ENCODE assay signal across 17 cellular contexts in the genomic region with DNA sequence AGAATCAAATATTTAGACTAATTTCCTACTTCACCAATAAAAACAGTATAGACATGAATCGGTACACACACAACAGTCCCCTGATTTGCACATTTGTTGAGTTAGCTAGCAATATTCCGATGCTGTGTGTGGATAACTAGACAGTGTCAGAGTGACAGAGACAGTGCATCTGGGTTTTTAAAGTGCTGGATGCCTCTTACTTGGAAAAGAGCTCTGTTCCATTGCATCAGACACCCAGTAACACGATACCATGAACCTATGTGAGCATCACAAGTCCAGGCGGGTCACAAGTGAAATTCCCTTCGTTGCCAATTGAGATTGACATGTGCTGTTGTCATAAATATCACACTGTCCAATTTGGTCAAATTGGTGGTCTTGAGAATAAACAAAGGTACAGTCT.
DNase-seq lines count a peak whose midpoint lies in the region; ATAC-seq and TF ChIP-seq lines count a peak whose summit lies in the region.
"Had no signal": no experiment of that assay in that cellular context is flagged by ENCODE, and none has a peak within 500 bp of the region (broad histone marks: within the 10 kb centered on the region; RNA-seq: fewer than 3 reads in every experiment).

No MANE protein-coding gene starts in this region.

- no peak for TF ChIP-seq POLR2A in testis (IDR thresholded peaks at IDR 0.05)

- H3K9me3 ChIP-seq in testis = no peaks in the 10 kb centered on the region
- H3K9me3 ChIP-seq: Caco-2 had no signal

- H3K36me3 Mint-ChIP-seq in WTC11 = 0 out of 2 replicates have a peak, but pooled peaks cover 2% of the 10 kb centered on the region
- no peaks in the 10 kb centered on the region for H3K36me3 Mint-ChIP-seq in effector memory CD8-positive, alpha-beta T cell (ENCODE audit: insufficient read depth)
- H3K36me3 Mint-ChIP-seq: IgD-negative memory B cell had no signal

- no peaks in the 10 kb centered on the region for H3K4me1 ChIP-seq in testis
- H3K4me1 ChIP-seq: Caco-2 had no signal

- TF ChIP-seq CTCF in WTC11 (IDR thresholded peaks at IDR 0.05) (no peak), testis (IDR thresholded peaks at IDR 0.05) (no peak)

- H3K27me3 ChIP-seq in testis = no peaks in the 10 kb centered on the region

- no peak overlapping the region for H3K4me3 ChIP-seq in testis

- H3K27ac ChIP-seq in testis = no peak overlapping the region

- WGBS in testis, 2 donors = 70 to 76% methylated on average over 5 of the region's 5 CpGs

- H3K4me1 Mint-ChIP-seq in WTC11 = peaks cover 35% of the 10 kb centered on the region
- H3K4me1 Mint-ChIP-seq in effector memory CD8-positive, alpha-beta T cell (ENCODE audit: low read depth in 2 of 2) = no peaks in the 10 kb centered on the region
- H3K4me1 Mint-ChIP-seq: activated CD4-positive, alpha-beta T cell treated with anti-CD3 and anti-CD28 coated beads, Interleukin-2, amount 10 ng/mL, durations not matched to agents 24 days and 14 days; IgD-negative memory B cell had no signal

- H3K27ac Mint-ChIP-seq in WTC11 = peak overlapping the region; percentile 11; the same call in 1 of the 2 replicates
- no peak overlapping the region for H3K27ac Mint-ChIP-seq in effector memory CD8-positive, alpha-beta T cell
- H3K27ac Mint-ChIP-seq: activated CD4-positive, alpha-beta T cell treated with anti-CD3 and anti-CD28 coated beads, Interleukin-2, amount 10 ng/mL, durations not matched to agents 24 days and 14 days; IgD-negative memory B cell had no signal

- no peaks in the 10 kb centered on the region for H3K27me3 Mint-ChIP-seq in WTC11 (ENCODE audit: low read depth)
- H3K27me3 Mint-ChIP-seq in effector memory CD8-positive, alpha-beta T cell = no peaks in the 10 kb centered on the region
- H3K27me3 Mint-ChIP-seq: activated CD4-positive, alpha-beta T cell treated with anti-CD3 and anti-CD28 coated beads, Interleukin-2, amount 10 ng/mL, durations not matched to agents 24 days and 14 days; IgD-negative memory B cell had no signal

- H3K4me3 Mint-ChIP-seq in WTC11 = no peak overlapping the region
- H3K4me3 Mint-ChIP-seq in effector memory CD8-positive, alpha-beta T cell = no peak overlapping the region
- H3K4me3 Mint-ChIP-seq: activated CD4-positive, alpha-beta T cell treated with anti-CD3 and anti-CD28 coated beads, Interleukin-2, amount 10 ng/mL, durations not matched to agents 24 days and 14 days; IgD-negative memory B cell had no signal

- no peaks in the 10 kb centered on the region for H3K36me3 ChIP-seq in testis (ENCODE audit: low read depth, missing control alignments)

- intact Hi-C loops in testis (cut with DNase I; ENCODE audit: low total_unique reads) = no loop called here

- peak; percentile 4 for DNase-seq in HCEC 1CT
- DNase-seq in NCI-H2107 treated with DMSO at 0.1 percent for 48 hours (lab: John Stamatoyannopoulos, UW; ENCODE audit: unreplicated experiment) = peak; percentile 80
- no peak for DNase-seq in WTC11 (ENCODE audit: low spot score)
- DNase-seq in medulla oblongata (ENCODE audit: extremely low spot score) = peak; percentile 17
- no peak for DNase-seq in testis
- DNase-seq in effector memory CD8-positive, alpha-beta T cell = no peak
- DNase-seq in KG1 (lab: John Stamatoyannopoulos, UW) = no peak
- DNase-seq: activated CD4-positive, alpha-beta T cell treated with anti-CD3 and anti-CD28 coated beads, Interleukin-2, amount 10 ng/mL, durations not matched to agents 24 days and 14 days; activated naive CD4-positive, alpha-beta T cell treated with Interleukin-2 at 50 U/mL for 16 hours; Caco-2; dermis blood vessel endothelial cell; GF-D8; posterior cingulate gyrus had no signal

- CTCF ChIA-PET in WTC11 (lab: Charles Lee) = no interaction called here

- ATAC-seq in WTC11 = peak; percentile 53; the same call in 1 of the 2 replicates
- ATAC-seq in HG03457 (IDR thresholded peaks at IDR 0.05; ENCODE audit: unreplicated experiment) = no peak
- ATAC-seq in effector memory CD8-positive, alpha-beta T cell (replicated peaks) = no peak
- ATAC-seq: esophagus mucosa, left lobe of liver had no signal

- peaks cover 7% of the 10 kb centered on the region for H3K9me3 Mint-ChIP-seq in WTC11
- peaks cover 11 to 21% of the 10 kb centered on the region in 2 donors for H3K9me3 Mint-ChIP-seq in effector memory CD8-positive, alpha-beta T cell
- H3K9me3 Mint-ChIP-seq: activated CD4-positive, alpha-beta T cell treated with anti-CD3 and anti-CD28 coated beads, Interleukin-2, amount 10 ng/mL, durations not matched to agents 24 days and 14 days had no signal

- POLR2A ChIA-PET in WTC11 (lab: Charles Lee) = no interaction called here

TF ChIP-seq in WTC11, 78 proteins besides CTCF, POLR2A, EP300 and RAD21:
- TF ChIP-seq GRHL2 (CRISPR knock-in tag; IDR thresholded peaks at IDR 0.05; ENCODE audit: insufficient replicate concordance, severe bottlenecking) (no peak), ERG (CRISPR knock-in tag; IDR thresholded peaks at IDR 0.05) (no peak), PRRX2 (CRISPR knock-in tag; IDR thresholded peaks at IDR 0.05) (no peak), ZNF416 (CRISPR knock-in tag; IDR thresholded peaks at IDR 0.05) (no peak), CREB1 (CRISPR knock-in tag; IDR thresholded peaks at IDR 0.05) (no peak), E2F4 (CRISPR knock-in tag; IDR thresholded peaks at IDR 0.05; ENCODE audit: borderline replicate concordance, low read depth) (no peak), NR2C2 (CRISPR knock-in tag; IDR thresholded peaks at IDR 0.05) (no peak), JUN (CRISPR knock-in tag; IDR thresholded peaks at IDR 0.05) (no peak), ESRRA (CRISPR knock-in tag; IDR thresholded peaks at IDR 0.05; ENCODE audit: borderline replicate concordance) (no peak), NR1H2 (CRISPR knock-in tag; IDR thresholded peaks at IDR 0.05) (no peak), EMX1 (CRISPR knock-in tag; IDR thresholded peaks at IDR 0.05) (no peak)
- TF ChIP-seq, protein P1, sequence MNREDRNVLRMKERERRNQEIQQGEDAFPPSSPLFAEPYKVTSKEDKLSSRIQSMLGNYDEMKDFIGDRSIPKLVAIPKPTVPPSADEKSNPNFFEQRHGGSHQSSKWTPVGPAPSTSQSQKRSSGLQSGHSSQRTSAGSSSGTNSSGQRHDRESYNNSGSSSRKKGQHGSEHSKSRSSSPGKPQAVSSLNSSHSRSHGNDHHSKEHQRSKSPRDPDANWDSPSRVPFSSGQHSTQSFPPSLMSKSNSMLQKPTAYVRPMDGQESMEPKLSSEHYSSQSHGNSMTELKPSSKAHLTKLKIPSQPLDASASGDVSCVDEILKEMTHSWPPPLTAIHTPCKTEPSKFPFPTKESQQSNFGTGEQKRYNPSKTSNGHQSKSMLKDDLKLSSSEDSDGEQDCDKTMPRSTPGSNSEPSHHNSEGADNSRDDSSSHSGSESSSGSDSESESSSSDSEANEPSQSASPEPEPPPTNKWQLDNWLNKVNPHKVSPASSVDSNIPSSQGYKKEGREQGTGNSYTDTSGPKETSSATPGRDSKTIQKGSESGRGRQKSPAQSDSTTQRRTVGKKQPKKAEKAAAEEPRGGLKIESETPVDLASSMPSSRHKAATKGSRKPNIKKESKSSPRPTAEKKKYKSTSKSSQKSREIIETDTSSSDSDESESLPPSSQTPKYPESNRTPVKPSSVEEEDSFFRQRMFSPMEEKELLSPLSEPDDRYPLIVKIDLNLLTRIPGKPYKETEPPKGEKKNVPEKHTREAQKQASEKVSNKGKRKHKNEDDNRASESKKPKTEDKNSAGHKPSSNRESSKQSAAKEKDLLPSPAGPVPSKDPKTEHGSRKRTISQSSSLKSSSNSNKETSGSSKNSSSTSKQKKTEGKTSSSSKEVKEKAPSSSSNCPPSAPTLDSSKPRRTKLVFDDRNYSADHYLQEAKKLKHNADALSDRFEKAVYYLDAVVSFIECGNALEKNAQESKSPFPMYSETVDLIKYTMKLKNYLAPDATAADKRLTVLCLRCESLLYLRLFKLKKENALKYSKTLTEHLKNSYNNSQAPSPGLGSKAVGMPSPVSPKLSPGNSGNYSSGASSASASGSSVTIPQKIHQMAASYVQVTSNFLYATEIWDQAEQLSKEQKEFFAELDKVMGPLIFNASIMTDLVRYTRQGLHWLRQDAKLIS (CRISPR knock-in tag; IDR thresholded peaks at IDR 0.05; ENCODE audit: borderline replicate concordance) = no peak

Comparison
In these comparisons a context has a peak if more than half of its experiments do, and no peak if none do; other contexts are left out.
1. DNase-seq: peak in HCEC 1CT (single experiment), NCI-H2107 treated with DMSO at 0.1 percent for 48 hours (single experiment) and medulla oblongata (single experiment); none in WTC11 (single experiment), testis (single experiment), effector memory CD8-positive, alpha-beta T cell (0 of 3) and KG1 (single experiment).